Comparison of ENCODE assay signal across 15 cellular contexts in the genomic region with DNA sequence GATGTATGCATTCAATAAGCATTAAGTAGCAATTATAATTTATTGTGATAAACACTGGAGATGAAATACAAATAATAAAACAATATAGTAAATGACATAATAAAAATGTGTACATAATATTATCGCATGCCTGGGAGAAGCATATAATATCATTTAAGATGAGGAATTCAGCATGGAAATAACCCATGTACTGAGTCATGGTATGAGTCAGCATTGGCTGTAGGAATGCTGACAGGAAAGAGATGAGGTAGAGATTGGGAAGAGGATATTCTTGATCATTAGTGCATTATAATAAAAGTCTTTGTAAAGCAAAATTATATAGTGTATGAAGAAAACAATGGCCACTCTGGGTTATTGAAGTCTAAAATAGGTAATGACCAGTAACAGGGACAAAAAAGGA.
DNase-seq lines count a peak whose midpoint lies in the region; ATAC-seq, FAIRE-seq and TF ChIP-seq lines count a peak whose summit lies in the region.
"Had no signal": no experiment of that assay in that cellular context is flagged by ENCODE, and none has a peak within 500 bp of the region (broad histone marks: within the 10 kb centered on the region; RNA-seq: fewer than 3 reads in every experiment).

No MANE protein-coding gene starts in this region.

- intact Hi-C loops in MCF 10A (cut with micrococcal nuclease) (no loop called here), breast epithelium (cut with DNase I; ENCODE audit: low total_unique reads) (no loop called here)

- POLR2A ChIA-PET in MCF 10A (lab: Yijun Ruan, JAX): no interaction called here

- H3K4me1 Mint-ChIP-seq in MCF 10A (ENCODE audit: insufficient read depth, unreplicated experiment): peaks cover 6% of the 10 kb centered on the region

- TF ChIP-seq CTCF in MCF 10A (IDR thresholded peaks at IDR 0.05; ENCODE audit: unreplicated experiment) (no peak), breast epithelium (IDR thresholded peaks at IDR 0.05) (no peak), fibroblast of the aortic adventitia (IDR thresholded peaks at IDR 0.05; ENCODE audit: insufficient read depth, low read length) (no peak)

- H3K4me1 ChIP-seq in breast epithelium (no peaks in the 10 kb centered on the region), adipocyte (ENCODE audit: control insufficient read depth, insufficient read depth, low read length) (no peaks in the 10 kb centered on the region)
- H3K4me1 ChIP-seq: Peyer's patch had no signal

- no peak for ATAC-seq in GM18505 (IDR thresholded peaks at IDR 0.05; ENCODE audit: unreplicated experiment)

- H3K27ac ChIP-seq in breast epithelium: no peak overlapping the region
- H3K27ac ChIP-seq: Peyer's patch had no signal

- H3K27me3 Mint-ChIP-seq in MCF 10A (ENCODE audit: insufficient read depth, unreplicated experiment): no peaks in the 10 kb centered on the region
- H3K27me3 Mint-ChIP-seq: activated naive CD8-positive, alpha-beta T cell had no signal

- no peak for FAIRE-seq in urothelium cell line (lab: Jason Lieb, UNC)

- CTCF ChIA-PET in MCF 10A (lab: Yijun Ruan, JAX): no interaction called here

- no peak overlapping the region for H3K4me3 ChIP-seq in breast epithelium
- no peak overlapping the region for H3K4me3 ChIP-seq in adipocyte (ENCODE audit: low read length)
- H3K4me3 ChIP-seq in fibroblast of the aortic adventitia (ENCODE audit: low read depth, low read length): no peak overlapping the region
- H3K4me3 ChIP-seq: Peyer's patch had no signal

- no peak overlapping the region for H3K9ac ChIP-seq in adipocyte (ENCODE audit: low read length)

- no peaks in the 10 kb centered on the region for H3K36me3 Mint-ChIP-seq in MCF 10A (ENCODE audit: insufficient read depth, unreplicated experiment)
- H3K36me3 Mint-ChIP-seq: activated naive CD8-positive, alpha-beta T cell had no signal

- H3K9me3 ChIP-seq in breast epithelium (no peaks in the 10 kb centered on the region), adipocyte (ENCODE audit: control insufficient read depth, low read length) (no peaks in the 10 kb centered on the region)
- H3K9me3 ChIP-seq: Peyer's patch had no signal

- peaks cover 5% of the 10 kb centered on the region for H3K9me3 Mint-ChIP-seq in MCF 10A (ENCODE audit: unreplicated experiment)

- H3K4me3 Mint-ChIP-seq in MCF 10A (ENCODE audit: unreplicated experiment): no peak overlapping the region
- H3K4me3 Mint-ChIP-seq: activated naive CD8-positive, alpha-beta T cell had no signal

- H3K36me3 ChIP-seq in breast epithelium: no peaks in the 10 kb centered on the region
- no peaks in the 10 kb centered on the region for H3K36me3 ChIP-seq in adipocyte (ENCODE audit: control insufficient read depth, insufficient read depth, low read length, severe bottlenecking)
- H3K36me3 ChIP-seq: Peyer's patch had no signal

- TF ChIP-seq POLR2A in breast epithelium (IDR thresholded peaks at IDR 0.05) (no peak), GM18505 (IDR thresholded peaks at IDR 0.05; ENCODE audit: borderline replicate concordance, extremely low read depth, insufficient read depth, insufficient read length) (no peak)

- H3K27me3 ChIP-seq in breast epithelium (peaks cover 0 to 2% of the 10 kb centered on the region in 2 donors), adipocyte (replicated peaks; ENCODE audit: control insufficient read depth, insufficient read depth, low read length) (no peaks in the 10 kb centered on the region)
- H3K27me3 ChIP-seq: Peyer's patch had no signal

- H3K27ac Mint-ChIP-seq in MCF 10A (ENCODE audit: low read depth, unreplicated experiment): no peak overlapping the region
- H3K27ac Mint-ChIP-seq: activated naive CD8-positive, alpha-beta T cell had no signal

- BruUV-seq in MCF 10A (replicated peaks; lab: Mats Ljungman, UMichigan): no TSS peak

- DNase-seq in MCF 10A (ENCODE audit: unreplicated experiment) (peak; percentile 66), breast epithelium (ENCODE audit: low spot score in 2 of 2) (no peak), adipocyte (ENCODE audit: low read depth) (peak; percentile 59), fibroblast of the aortic adventitia (ENCODE audit: low read depth) (peak; percentile 69), urothelium cell line (ENCODE audit: low spot score) (peak; percentile 3), cerebellar nuclear complex (lab: John Stamatoyannopoulos, UW) (no peak), NCI-H1417 (lab: John Stamatoyannopoulos, UW) (no peak)
- DNase-seq: 8988T; effector CD4-positive, alpha-beta T cell; NCI-H1092 treated with DMSO at 0.1 percent for 48 hours; NCI-H524; Peyer's patch; stimulated activated CD4-positive, alpha-beta T cell treated with anti-CD3 and anti-CD28 coated beads, Interleukin-1b, Interleukin-23, amount 100 ng/mL, for 48 hours had no signal

Comparison
In these comparisons a context has a peak if more than half of its experiments do, and no peak if none do; other contexts are left out.
1. DNase-seq: peak in MCF 10A (single experiment), adipocyte (single experiment), fibroblast of the aortic adventitia (single experiment) and urothelium cell line (single experiment); none in breast epithelium (0 of 2), cerebellar nuclear complex (0 of 2) and NCI-H1417 (0 of 3).